ENCODE assay signal across 9 cellular contexts in genomic region chr7:158973941-158974785, GRCh38.
"Had no signal": no experiment of that assay in that cellular context is flagged by ENCODE, and none has a peak within 500 bp of the region (broad histone marks: within the 10 kb centered on the region; RNA-seq: fewer than 3 reads in every experiment).

No MANE protein-coding gene starts in this region.

- H3K27ac Mint-ChIP-seq: activated CD8-positive, alpha-beta T cell treated with anti-CD3 and anti-CD28 coated beads, Interleukin-2, amount 10 ng/mL, durations not matched to agents 7 days and 5 days; activated naive CD8-positive, alpha-beta T cell treated with anti-CD3 and anti-CD28 coated beads, Interleukin-2, amount 10 ng/mL, durations not matched to agents 7 days and 5 days; activated T-helper 2 cell treated with anti-CD3 and anti-CD28 coated beads, Interferon-gamma antibody, Interleukin-2, Interleukin-4, amounts not matched to agents 10 μg/mL and 5 μg/mL and 100 μg/mL, durations not matched to agents 14 hours and 24 hours and 36 hours; T-helper 2 cell treated with Interferon-gamma antibody and Interleukin-4, amounts not matched to agents 5 μg/mL and 100 μg/mL, for 36 hours had no signal

- H3K36me3 Mint-ChIP-seq: activated naive CD8-positive, alpha-beta T cell treated with anti-CD3 and anti-CD28 coated beads, Interleukin-2, amount 10 ng/mL, durations not matched to agents 7 days and 5 days had no signal

- H3K4me3 Mint-ChIP-seq: activated CD8-positive, alpha-beta T cell treated with anti-CD3 and anti-CD28 coated beads, Interleukin-2, amount 10 ng/mL, durations not matched to agents 7 days and 5 days; T-helper 2 cell treated with Interferon-gamma antibody and Interleukin-4, amounts not matched to agents 5 μg/mL and 100 μg/mL, for 36 hours had no signal

- DNase-seq: heart right ventricle, lower lobe of right lung, occipital lobe, right lobe of liver, thyroid gland had no signal
